ENCODE assay signal across 16 cellular contexts in the genomic region with DNA sequence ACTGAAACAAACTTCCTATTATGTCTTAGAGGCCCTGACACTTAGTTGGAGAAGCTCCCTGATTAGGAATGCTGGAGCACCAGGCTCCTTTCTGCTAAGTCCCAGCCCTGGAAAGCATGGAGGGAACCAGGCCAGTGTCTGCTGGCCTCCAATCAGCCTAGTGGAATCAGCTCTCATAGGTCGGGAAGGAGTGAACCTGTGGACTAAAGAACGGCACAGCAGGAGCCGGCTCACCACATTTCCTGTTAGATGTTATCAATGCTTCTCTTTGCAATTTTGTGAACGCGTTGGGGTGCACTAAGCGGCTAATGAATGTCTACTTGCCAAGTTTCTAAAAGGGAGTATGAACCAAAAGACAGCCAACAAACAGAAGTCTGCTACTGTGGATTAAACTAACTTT.
DNase-seq lines count a peak whose midpoint lies in the region; ATAC-seq and TF ChIP-seq lines count a peak whose summit lies in the region.
"Had no signal": no experiment of that assay in that cellular context is flagged by ENCODE, and none has a peak within 500 bp of the region (broad histone marks: within the 10 kb centered on the region; RNA-seq: fewer than 3 reads in every experiment).

No MANE protein-coding gene starts in this region.

- no peaks in the 10 kb centered on the region for H3K27me3 Mint-ChIP-seq in endodermal cell (ENCODE audit: insufficient read depth)

- H2AFZ ChIP-seq in HCT116 (ENCODE audit: low read depth, low read length, poor library complexity, severe bottlenecking) = no peak overlapping the region

- no peak overlapping the region for H3K4me2 ChIP-seq in HCT116 (ENCODE audit: low read length)

- no peak for TF ChIP-seq RAD21 in HCT116 (IDR thresholded peaks at IDR 0.05; ENCODE audit: low read depth)

- no peak overlapping the region for H3K27ac Mint-ChIP-seq in endodermal cell
- H3K27ac Mint-ChIP-seq: CD4-positive, alpha-beta memory T cell had no signal

- H3K4me3 Mint-ChIP-seq in endodermal cell = no peak overlapping the region

- H3K9me2 ChIP-seq in HCT116 (ENCODE audit: insufficient read depth) = no peaks in the 10 kb centered on the region

- CTCF ChIA-PET in HCT116 (lab: Charles Lee) = no interaction called here

- H3K9ac ChIP-seq in HCT116 (ENCODE audit: low read length) (no peak overlapping the region), endodermal cell (ENCODE audit: extremely low read depth, low read length, poor library complexity, severe bottlenecking) (no peak overlapping the region)

- no peak overlapping the region for H3K4me3 ChIP-seq in HCT116 (replicated peaks in 1 of 2; ENCODE audit: low read depth in 1 of 2, low read length in 2 of 2)
- no peak overlapping the region for H3K4me3 ChIP-seq in endodermal cell (ENCODE audit: low read length)
- H3K4me3 ChIP-seq in aorta (ENCODE audit: low read length in 2 of 2) = no peak overlapping the region

- H3K27me3 ChIP-seq in HCT116 (ENCODE audit: insufficient read depth, low read length) (peaks cover 39% of the 10 kb centered on the region), endodermal cell (ENCODE audit: control insufficient read depth, insufficient read depth, low read length, poor library complexity, severe bottlenecking) (no peaks in the 10 kb centered on the region), aorta (ENCODE audit: control insufficient read depth in 1 of 2, insufficient read depth in 2 of 2, low read length in 1 of 2) (no peaks in the 10 kb centered on the region)

- no peaks in the 10 kb centered on the region for H3K36me3 ChIP-seq in HCT116 (ENCODE audit: control insufficient read depth in 1 of 2, insufficient read depth in 2 of 2, low read length in 2 of 2)
- H3K36me3 ChIP-seq in endodermal cell (ENCODE audit: control insufficient read depth, insufficient read depth, low read length) = no peaks in the 10 kb centered on the region
- no peaks in the 10 kb centered on the region for H3K36me3 ChIP-seq in aorta (ENCODE audit: control insufficient read depth in 1 of 2, insufficient read depth in 2 of 2, low read length in 1 of 2)

- DNase-seq in CMK (ENCODE audit: low read depth) (peak; percentile 21), HCT116 (ENCODE audit: low read depth, low spot score) (no peak), RPMI8226 (peak; percentile 24), endodermal cell (peak; percentile 62), dedifferentiated amniotic fluid mesenchymal stem cell (ENCODE audit: extremely low spot score) (no peak), aorta (no peak)
- DNase-seq: activated CD8-positive, alpha-beta memory T cell treated with anti-CD3 and anti-CD28 coated beads, Interleukin-2, amount 50 U/mL, for 4 hours; EL; foreskin fibroblast; hippocampal formation; NCI-H2081; NCI-H446 treated with DMSO at 0.1 percent for 48 hours; Right ventricle myocardium superior had no signal

- no peaks in the 10 kb centered on the region for H3K79me2 ChIP-seq in HCT116 (ENCODE audit: insufficient read depth, low read length)

- no peaks in the 10 kb centered on the region; the same call in 1 of the 2 replicates for H4K20me1 ChIP-seq in HCT116 (ENCODE audit: insufficient read depth)

- POLR2A ChIA-PET in HCT116 (lab: Charles Lee) = no interaction called here

- no peak for ATAC-seq in HCT116
- no peak for ATAC-seq in SK-N-SH treated with all-trans-retinoic acid at 6 μM for 48 hours
- ATAC-seq in aorta (ENCODE audit: low FRiP score) = no peak
- ATAC-seq in HG03457 (IDR thresholded peaks at IDR 0.05; ENCODE audit: unreplicated experiment) = no peak

- BruUV-seq in HCT116 (replicated peaks; lab: Mats Ljungman, UMichigan) = no TSS peak

- TF ChIP-seq CTCF in HCT116 (IDR thresholded peaks at IDR 0.05 in 2 of 3, conservative IDR thresholded peaks at IDR 0.05 in 1 of 3; ENCODE audit: borderline replicate concordance in 1 of 3, insufficient read depth in 1 of 3, low read depth in 2 of 3, low read length in 2 of 3) = no peak
- TF ChIP-seq CTCF in endodermal cell (conservative IDR thresholded peaks at IDR 0.05) = no peak

- no peaks in the 10 kb centered on the region for H3K4me1 ChIP-seq in HCT116 (ENCODE audit: control insufficient read depth in 1 of 2, insufficient read depth in 2 of 2, low read length in 2 of 2)
- no peaks in the 10 kb centered on the region for H3K4me1 ChIP-seq in endodermal cell (ENCODE audit: control insufficient read depth, insufficient read depth, low read length)
- H3K4me1 ChIP-seq in aorta (ENCODE audit: control insufficient read depth in 1 of 2, insufficient read depth in 2 of 2, low read length in 2 of 2) = no peaks in the 10 kb centered on the region

- 28 to 64% methylated on average over 6 of the region's 6 CpGs for WGBS in endodermal cell (ENCODE audit: insufficient coverage in 1 of 2, insufficient read length in 1 of 2), 2 experiments
- WGBS in aorta, 2 donors = 57 to 67% methylated on average over 6 of the region's 6 CpGs

- RAD21 ChIA-PET in HCT116 (lab: Charles Lee; ENCODE audit: low non-redundant PET in 1 of 2, low total read pairs in 2 of 2, uncharacterized antibody in 2 of 2, unreplicated experiment in 2 of 2) = no interaction called here

- no peak for TF ChIP-seq POLR2A in HCT116 (IDR thresholded peaks at IDR 0.05; ENCODE audit: borderline replicate concordance, extremely low read depth, insufficient read depth, insufficient read length)

- no peaks in the 10 kb centered on the region for H3K36me3 Mint-ChIP-seq in endodermal cell (ENCODE audit: low read depth)
- H3K36me3 Mint-ChIP-seq: CD4-positive, alpha-beta memory T cell had no signal

- peaks cover 14% of the 10 kb centered on the region for H3K9me3 Mint-ChIP-seq in endodermal cell

- H3K9me3 ChIP-seq in HCT116 (ENCODE audit: control insufficient read depth in 1 of 2, insufficient read depth in 1 of 2, low read depth in 1 of 2, low read length in 2 of 2) (no peaks in the 10 kb centered on the region), endodermal cell (ENCODE audit: control insufficient read depth, low read length) (peaks cover 9% of the 10 kb centered on the region), aorta (ENCODE audit: control insufficient read depth, low read length) (peaks cover 2% of the 10 kb centered on the region)

- intact Hi-C loops in HCT116 (cut with micrococcal nuclease) (no loop called here), aorta (cut with DNase I) (no loop called here)

- H3K27ac ChIP-seq in HCT116 (ENCODE audit: low read depth, low read length) (no peak overlapping the region), endodermal cell (ENCODE audit: low read depth, low read length) (no peak overlapping the region), aorta (ENCODE audit: low read depth in 1 of 2, low read length in 2 of 2) (no peak overlapping the region)

- peaks cover 6% of the 10 kb centered on the region for H3K4me1 Mint-ChIP-seq in endodermal cell

TF ChIP-seq in HCT116, 20 proteins besides CTCF, POLR2A, EP300 and RAD21 (continues in another document):
- TF ChIP-seq ZNF274 (IDR thresholded peaks at IDR 0.05; ENCODE audit: low read depth, low read length) (no peak), FOSL1 (IDR thresholded peaks at IDR 0.05; ENCODE audit: low read depth) (no peak), JUND (IDR thresholded peaks at IDR 0.05) (no peak), TCF7L2 (IDR thresholded peaks at IDR 0.05; ENCODE audit: borderline replicate concordance, extremely low read depth, insufficient read depth, insufficient read length) (no peak), SIN3A (IDR thresholded peaks at IDR 0.05; ENCODE audit: low read depth) (no peak), EZH2 (IDR thresholded peaks at IDR 0.05) (0 out of 2 replicates have a peak, but pooled peaks have one; percentile 44)
- TF ChIP-seq, protein P1, sequence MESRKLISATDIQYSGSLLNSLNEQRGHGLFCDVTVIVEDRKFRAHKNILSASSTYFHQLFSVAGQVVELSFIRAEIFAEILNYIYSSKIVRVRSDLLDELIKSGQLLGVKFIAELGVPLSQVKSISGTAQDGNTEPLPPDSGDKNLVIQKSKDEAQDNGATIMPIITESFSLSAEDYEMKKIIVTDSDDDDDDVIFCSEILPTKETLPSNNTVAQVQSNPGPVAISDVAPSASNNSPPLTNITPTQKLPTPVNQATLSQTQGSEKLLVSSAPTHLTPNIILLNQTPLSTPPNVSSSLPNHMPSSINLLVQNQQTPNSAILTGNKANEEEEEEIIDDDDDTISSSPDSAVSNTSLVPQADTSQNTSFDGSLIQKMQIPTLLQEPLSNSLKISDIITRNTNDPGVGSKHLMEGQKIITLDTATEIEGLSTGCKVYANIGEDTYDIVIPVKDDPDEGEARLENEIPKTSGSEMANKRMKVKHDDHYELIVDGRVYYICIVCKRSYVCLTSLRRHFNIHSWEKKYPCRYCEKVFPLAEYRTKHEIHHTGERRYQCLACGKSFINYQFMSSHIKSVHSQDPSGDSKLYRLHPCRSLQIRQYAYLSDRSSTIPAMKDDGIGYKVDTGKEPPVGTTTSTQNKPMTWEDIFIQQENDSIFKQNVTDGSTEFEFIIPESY (IDR thresholded peaks at IDR 0.05; ENCODE audit: extremely low read depth, insufficient replicate concordance, low read length) = no peak

TF ChIP-seq in SK-N-SH treated with all-trans-retinoic acid at 6 μM for 48 hours, 23 proteins besides CTCF, POLR2A, EP300 and RAD21 (continues in another document):
- no peak for TF ChIP-seq ZNF8 (CRISPR knock-in tag; IDR thresholded peaks at IDR 0.05)
- no peak for TF ChIP-seq ZFP3 (CRISPR knock-in tag; IDR thresholded peaks at IDR 0.05)
- TF ChIP-seq, protein P2, sequence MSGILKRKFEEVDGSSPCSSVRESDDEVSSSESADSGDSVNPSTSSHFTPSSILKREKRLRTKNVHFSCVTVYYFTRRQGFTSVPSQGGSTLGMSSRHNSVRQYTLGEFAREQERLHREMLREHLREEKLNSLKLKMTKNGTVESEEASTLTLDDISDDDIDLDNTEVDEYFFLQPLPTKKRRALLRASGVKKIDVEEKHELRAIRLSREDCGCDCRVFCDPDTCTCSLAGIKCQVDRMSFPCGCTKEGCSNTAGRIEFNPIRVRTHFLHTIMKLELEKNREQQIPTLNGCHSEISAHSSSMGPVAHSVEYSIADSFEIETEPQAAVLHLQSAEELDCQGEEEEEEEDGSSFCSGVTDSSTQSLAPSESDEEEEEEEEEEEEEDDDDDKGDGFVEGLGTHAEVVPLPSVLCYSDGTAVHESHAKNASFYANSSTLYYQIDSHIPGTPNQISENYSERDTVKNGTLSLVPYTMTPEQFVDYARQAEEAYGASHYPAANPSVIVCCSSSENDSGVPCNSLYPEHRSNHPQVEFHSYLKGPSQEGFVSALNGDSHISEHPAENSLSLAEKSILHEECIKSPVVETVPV (CRISPR knock-in tag; IDR thresholded peaks at IDR 0.05) = no peak
- TF ChIP-seq, protein P3, sequence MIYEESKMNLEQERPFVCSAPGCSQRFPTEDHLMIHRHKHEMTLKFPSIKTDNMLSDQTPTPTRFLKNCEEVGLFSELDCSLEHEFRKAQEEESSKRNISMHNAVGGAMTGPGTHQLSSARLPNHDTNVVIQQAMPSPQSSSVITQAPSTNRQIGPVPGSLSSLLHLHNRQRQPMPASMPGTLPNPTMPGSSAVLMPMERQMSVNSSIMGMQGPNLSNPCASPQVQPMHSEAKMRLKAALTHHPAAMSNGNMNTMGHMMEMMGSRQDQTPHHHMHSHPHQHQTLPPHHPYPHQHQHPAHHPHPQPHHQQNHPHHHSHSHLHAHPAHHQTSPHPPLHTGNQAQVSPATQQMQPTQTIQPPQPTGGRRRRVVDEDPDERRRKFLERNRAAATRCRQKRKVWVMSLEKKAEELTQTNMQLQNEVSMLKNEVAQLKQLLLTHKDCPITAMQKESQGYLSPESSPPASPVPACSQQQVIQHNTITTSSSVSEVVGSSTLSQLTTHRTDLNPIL (CRISPR knock-in tag; IDR thresholded peaks at IDR 0.05; ENCODE audit: low read depth) = no peak
- TF ChIP-seq ESRRG (CRISPR knock-in tag; IDR thresholded peaks at IDR 0.05) = no peak

Comparison
In these comparisons a context has a peak if more than half of its experiments do, and no peak if none do; other contexts are left out.
1. DNase-seq: peak in CMK (single experiment), RPMI8226 (single experiment) and endodermal cell (single experiment); none in HCT116 (single experiment), dedifferentiated amniotic fluid mesenchymal stem cell (single experiment) and aorta (0 of 2).